Comparison of ENCODE assay signal across 9 cellular contexts in genomic region chr5:127564002-127564769, GRCh38. TPM values are rescaled to one million over a fixed set of nuclear protein-coding genes. Genes with fewer than 3 reads are reported as not detected.
DNase-seq lines count a peak whose midpoint lies in the region; ATAC-seq and TF ChIP-seq lines count a peak whose summit lies in the region.
"Had no signal": no experiment of that assay in that cellular context is flagged by ENCODE, and none has a peak within 500 bp of the region (broad histone marks: within the 10 kb centered on the region; RNA-seq: fewer than 3 reads in every experiment).

No MANE protein-coding gene starts in this region.

- peak; percentile 49 for ATAC-seq in GM21515 (IDR thresholded peaks at IDR 0.05; ENCODE audit: unreplicated experiment)
- peak; percentile 69 for ATAC-seq in left ventricle myocardium superior
- peak; percentile 79 to 87 for ATAC-seq in gastrocnemius medialis
- ATAC-seq in HG03139 (IDR thresholded peaks at IDR 0.05; ENCODE audit: unreplicated experiment) = no peak

- peak overlapping the region; percentile 43 for H3K4me2 ChIP-seq in OCI-LY3 (ENCODE audit: low read length)

- DNase-seq in GF-D8 (lab: John Stamatoyannopoulos, UW) (peak; percentile 5), HT1080 (ENCODE audit: low read depth) (peak; percentile 50), left ventricle myocardium superior (no peak), gastrocnemius medialis (peak in 1 of 2 donors; percentile 16)
- DNase-seq in activated naive CD4-positive, alpha-beta T cell treated with anti-CD3 and anti-CD28 coated beads, Interleukin-2, amount 50 U/mL, for 16 hours = peak; percentile 29

- no peak for TF ChIP-seq POLR2A in gastrocnemius medialis (IDR thresholded peaks at IDR 0.05)

- H3K4me1 ChIP-seq in OCI-LY3 (ENCODE audit: low read length) = peaks cover 27% of the 10 kb centered on the region
- H3K4me1 ChIP-seq in gastrocnemius medialis = peaks cover 12 to 25% of the 10 kb centered on the region in 2 donors

- H4K20me1 ChIP-seq in OCI-LY3 (ENCODE audit: insufficient read depth, low read length) = no peaks in the 10 kb centered on the region

- H3K27me3 ChIP-seq in OCI-LY3 (ENCODE audit: low read depth, low read length) (no peaks in the 10 kb centered on the region), gastrocnemius medialis (no peaks in the 10 kb centered on the region)

- H3K9ac ChIP-seq in OCI-LY3 (ENCODE audit: low read length) = no peak overlapping the region

- in situ Hi-C loops in gastrocnemius medialis (cut with MboI; ENCODE audit: low sequenced_read_pairs in 4 of 4) = loop anchor here (5.0 to 25.0 kb wide), 5 partner anchors 161 to 948 kb away; partner anchors contain the start of gene SLC12A2 (in 2 of the 4)

- TF ChIP-seq CTCF in OCI-LY3 (IDR thresholded peaks at IDR 0.05; ENCODE audit: low read depth, low read length) (peak; percentile 69), gastrocnemius medialis (IDR thresholded peaks at IDR 0.05 in 4 of 5, conservative IDR thresholded peaks at IDR 0.05 in 1 of 5) (peak; percentile 58 to 84 (median 71))

- no peak overlapping the region for H2AFZ ChIP-seq in OCI-LY3 (ENCODE audit: low read depth, low read length)

- H3K9me3 ChIP-seq in OCI-LY3 (ENCODE audit: insufficient read depth, low read length) = no peaks in the 10 kb centered on the region
- no peaks in the 10 kb centered on the region for H3K9me3 ChIP-seq in gastrocnemius medialis

- no peaks in the 10 kb centered on the region for H3K36me3 ChIP-seq in OCI-LY3 (replicated peaks; ENCODE audit: low read depth, low read length)
- H3K36me3 ChIP-seq in gastrocnemius medialis = no peaks in the 10 kb centered on the region

- H3K79me2 ChIP-seq in OCI-LY3 (ENCODE audit: low read length) = no peaks in the 10 kb centered on the region

- H3K27ac ChIP-seq in OCI-LY3 (ENCODE audit: low read length) (no peak overlapping the region), gastrocnemius medialis (peak overlapping the region in 1 of 4 donors; percentile 27)
- H3K27ac ChIP-seq: epithelial cell of prostate had no signal

- H3K4me3 ChIP-seq in OCI-LY3 (ENCODE audit: low read length) = no peak overlapping the region
- no peak overlapping the region for H3K4me3 ChIP-seq in gastrocnemius medialis

- intact Hi-C loops in left ventricle myocardium superior (cut with micrococcal nuclease) (loop anchor here (2.0 kb wide), 1 partner anchor 637 kb away; no protein-coding TSS in a partner anchor), gastrocnemius medialis (cut with DNase I; ENCODE audit: low total_unique reads) (loop anchor here (1.0 to 5.0 kb wide), 4 partner anchors 133 to 637 kb away; partner anchors contain the start of gene SLC12A2)

RNA-seq across cellular contexts. Expression of gene PRRC1, which starts 46.7 kb away (rescaled TPM):
- 29.0 and 36.9 TPM in 2 replicates for total RNA-seq in HT1080 (2014; rRNA removed; shearing (Covaris generic))
- polyA plus RNA-seq in HT1080 (2015; cell fraction: cytosol; rRNA removed) = 26.8 and 27.2 TPM in 2 replicates
- polyA plus RNA-seq in HT1080 (2015; cell fraction: nucleus; rRNA removed) = 44.0 and 53.0 TPM in 2 replicates
- 22.2 TPM for total RNA-seq in left ventricle myocardium superior
- 10 to 100 TPM in 2 of 4 donors, 1 to 10 TPM in 2; 9.7 to 17.8 (median 10.3) TPM for total RNA-seq in gastrocnemius medialis
